ENCODE assay signal across 9 cellular contexts in genomic region chr2:177241771-177242135, GRCh38. TPM values are rescaled to one million over a fixed set of nuclear protein-coding genes. Genes with fewer than 3 reads are reported as not detected.
DNase-seq lines count a peak whose midpoint lies in the region; ATAC-seq lines count a peak whose summit lies in the region.
"Had no signal": no experiment of that assay in that cellular context is flagged by ENCODE, and none has a peak within 500 bp of the region (broad histone marks: within the 10 kb centered on the region; RNA-seq: fewer than 3 reads in every experiment).

No MANE protein-coding gene starts in this region.

- POLR2A ChIA-PET in T-cell (lab: Charles Lee): interaction anchor here (0.9 to 3.8 kb wide), 2 partner anchors 22 to 23 kb away, joined by 4 to 51 read pairs; partner anchors contain the start of gene NFE2L2 (in 2 of the 2)

- ATAC-seq in T-cell (replicated peaks in 1 of 4) (no peak), HG03342 (IDR thresholded peaks at IDR 0.05; ENCODE audit: unreplicated experiment) (no peak)

- peaks cover 15% of the 10 kb centered on the region for H3K36me3 Mint-ChIP-seq in T-cell

- peaks cover 87 to 99% (median 89%) of the 10 kb centered on the region in 3 donors for H3K4me1 Mint-ChIP-seq in T-cell

- CTCF ChIA-PET in T-cell (lab: Charles Lee): interaction anchor here (1.1 to 3.4 kb wide), 3 partner anchors 22 to 68 kb away, joined by 4 to 38 read pairs (median 4); partner anchors contain the start of gene NFE2L2 (in 2 of the 2)

- H3K4me3 ChIP-seq in esophagus (ENCODE audit: low read depth in 1 of 2, low read length in 2 of 2): peak overlapping the region in 1 of 2 donors; percentile 15
- peak overlapping the region; percentile 2 for H3K4me3 ChIP-seq in rectal smooth muscle tissue (ENCODE audit: low read length)

- no peaks in the 10 kb centered on the region for H3K9me3 Mint-ChIP-seq in T-cell

- H3K27me3 ChIP-seq in esophagus (ENCODE audit: control insufficient read depth in 1 of 2, insufficient read depth in 2 of 2, low read length in 2 of 2) (no peaks in the 10 kb centered on the region), rectal smooth muscle tissue (ENCODE audit: control insufficient read depth, insufficient read depth, low read length) (no peaks in the 10 kb centered on the region)

- H3K9me3 ChIP-seq in esophagus (ENCODE audit: control insufficient read depth in 2 of 2, insufficient read depth in 1 of 2, low read depth in 1 of 2, low read length in 1 of 2): no peaks in the 10 kb centered on the region

- H3K4me1 ChIP-seq in esophagus (ENCODE audit: control insufficient read depth in 2 of 2, insufficient read depth in 2 of 2, low read length in 1 of 2): peaks cover 12 to 16% of the 10 kb centered on the region in 2 donors
- H3K4me1 ChIP-seq in rectal smooth muscle tissue (ENCODE audit: control insufficient read depth, insufficient read depth, low read length): peaks cover 54% of the 10 kb centered on the region

- peaks cover 3 to 4% of the 10 kb centered on the region in 2 donors for H3K36me3 ChIP-seq in esophagus (ENCODE audit: control insufficient read depth in 2 of 2, insufficient read depth in 2 of 2, low read length in 1 of 2)
- no peaks in the 10 kb centered on the region for H3K36me3 ChIP-seq in rectal smooth muscle tissue (ENCODE audit: control insufficient read depth, insufficient read depth, low read length)

- peak; percentile 74 for DNase-seq in EH (ENCODE audit: low read depth)
- DNase-seq in T-cell: no peak
- DNase-seq in NCI-H1417 treated with DMSO at 0.1 percent for 48 hours (lab: John Stamatoyannopoulos, UW): no peak
- DNase-seq in posterior cingulate gyrus: no peak
- DNase-seq in activated gamma-delta T cell (lab: John Stamatoyannopoulos, UW): no peak
- DNase-seq: activated CD4-positive, alpha-beta T cell treated with anti-CD3 and anti-CD28 coated beads for 1 hour had no signal

- H3K27me3 Mint-ChIP-seq in T-cell: no peaks in the 10 kb centered on the region

- peak overlapping the region in 2 of 3 donors; percentile 26 to 60 for H3K4me3 Mint-ChIP-seq in T-cell

- H3K9ac ChIP-seq in rectal smooth muscle tissue (ENCODE audit: low read length): no peak overlapping the region

- intact Hi-C loops in posterior cingulate gyrus (cut with DNase I): loop anchor here (2.0 kb wide), 1 partner anchor 21 kb away; no protein-coding TSS in a partner anchor

- H3K27ac ChIP-seq in esophagus (ENCODE audit: low read depth in 2 of 2, low read length in 1 of 2) (peak overlapping the region; percentile 83 to 85), rectal smooth muscle tissue (ENCODE audit: low read depth, low read length) (peak overlapping the region; percentile 87)

- H3K27ac Mint-ChIP-seq in T-cell: peak overlapping the region; percentile 85 to 88

- WGBS in esophagus, 2 donors: 30 to 43% methylated on average over 1 of the region's 1 CpG

RNA-seq across cellular contexts. Expression of gene NFE2L2, which starts 22.8 kb away (rescaled TPM):
- total RNA-seq in T-cell: 10 to 100 TPM; 54.3 to 77.0 (median 73.8) TPM
- 100 to 1,000 TPM in 1 of 2 donors, 10 to 100 TPM in 1; 91.9 to 155 TPM for polyA plus RNA-seq in esophagus

RNA-seq across cellular contexts. Expression of gene HNRNPA3, which starts 29.2 kb away (rescaled TPM):
- total RNA-seq in T-cell: 100 to 1,000 TPM; 134 to 220 (median 151) TPM
- polyA plus RNA-seq in esophagus: 100 to 1,000 TPM; 202 to 240 TPM
